ENCODE assay signal across 8 cellular contexts in genomic region chr22:38271927-38272372, GRCh38. TPM values are rescaled to one million over a fixed set of nuclear protein-coding genes. Genes with fewer than 3 reads are reported as not detected.
DNase-seq lines count a peak whose midpoint lies in the region; TF ChIP-seq lines count a peak whose summit lies in the region.

No MANE protein-coding gene starts in this region.

- peaks cover 65% of the 10 kb centered on the region for H3K4me1 ChIP-seq in suprapubic skin

- WGBS in suprapubic skin, result 0% methylated on average over 3 of the region's 7 CpGs

- H3K27ac ChIP-seq in suprapubic skin, result peak overlapping the region; percentile 88

- no peak for TF ChIP-seq EP300 in suprapubic skin (IDR thresholded peaks at IDR 0.05)

- H3K4me3 ChIP-seq in GM08714 (ENCODE audit: low read length), result peak overlapping the region; percentile 86
- peak overlapping the region; percentile 81 for H3K4me3 ChIP-seq in astrocyte of the spinal cord (ENCODE audit: low read depth, low read length)
- H3K4me3 ChIP-seq in kidney epithelial cell (ENCODE audit: low read depth, low read length), result peak overlapping the region; percentile 83
- H3K4me3 ChIP-seq in suprapubic skin, result peak overlapping the region; percentile 100

- TF ChIP-seq CTCF in astrocyte of the spinal cord (IDR thresholded peaks at IDR 0.05; ENCODE audit: low read depth, low read length), result no peak
- no peak for TF ChIP-seq CTCF in kidney epithelial cell (IDR thresholded peaks at IDR 0.05; ENCODE audit: insufficient read depth, low read length, poor library complexity, severe bottlenecking)
- no peak for TF ChIP-seq CTCF in suprapubic skin (IDR thresholded peaks at IDR 0.05)

- TF ChIP-seq POLR2A in suprapubic skin (IDR thresholded peaks at IDR 0.05), result no peak

- H3K27me3 ChIP-seq in kidney epithelial cell (ENCODE audit: control insufficient read depth, insufficient read depth, low read length), result no peaks in the 10 kb centered on the region
- no peaks in the 10 kb centered on the region for H3K27me3 ChIP-seq in suprapubic skin

- no peaks in the 10 kb centered on the region for H3K9me3 ChIP-seq in suprapubic skin

- DNase-seq in NCI-H1092 treated with DMSO at 0.1 percent for 48 hours (lab: John Stamatoyannopoulos, UW) (peak; percentile 54), astrocyte of the spinal cord (ENCODE audit: low read depth, low spot score) (no peak), kidney epithelial cell (ENCODE audit: low read depth) (no peak), suprapubic skin (ENCODE audit: low spot score in 2 of 2) (no peak), NAMALWA (ENCODE audit: low spot score) (no peak), kidney glomerular epithelial cell (lab: John Stamatoyannopoulos, UW) (no peak), NCI-H524 treated with DMSO at 0.1 percent for 48 hours (lab: John Stamatoyannopoulos, UW) (no peak)

- H3K36me3 ChIP-seq in kidney epithelial cell (ENCODE audit: control insufficient read depth, insufficient read depth, low read length) (no peaks in the 10 kb centered on the region), suprapubic skin (no peaks in the 10 kb centered on the region)

- in situ Hi-C loops in astrocyte of the spinal cord (cut with HindIII; ENCODE audit: low sequenced_read_pairs), result no loop called here

RNA-seq across cellular contexts. Expression of gene TMEM184B, which starts 0.9 kb away (rescaled TPM):
- 42.6 and 76.8 TPM in 2 replicates for total RNA-seq in kidney epithelial cell
- 10 to 100 TPM; 41.5 to 54.9 (median 46.0) TPM for total RNA-seq in suprapubic skin

RNA-seq across cellular contexts. Expression of gene CSNK1E, which starts 45.3 kb away (rescaled TPM):
- total RNA-seq in kidney epithelial cell (208 and 217 TPM in 2 replicates), suprapubic skin (100 to 1,000 TPM; 112 to 246 (median 160) TPM)
